Comparison of ENCODE assay signal across 9 cellular contexts in genomic region chr6:116016846-116017545, GRCh38. TPM values are rescaled to one million over a fixed set of nuclear protein-coding genes. Genes with fewer than 3 reads are reported as not detected.
DNase-seq lines count a peak whose midpoint lies in the region; ATAC-seq, FAIRE-seq and TF ChIP-seq lines count a peak whose summit lies in the region.
"Had no signal": no experiment of that assay in that cellular context is flagged by ENCODE, and none has a peak within 500 bp of the region (broad histone marks: within the 10 kb centered on the region; RNA-seq: fewer than 3 reads in every experiment).

No MANE protein-coding gene starts in this region.

- peaks cover 36% of the 10 kb centered on the region for H3K27me3 Mint-ChIP-seq in activated CD4-positive, alpha-beta T cell treated with anti-CD3 and anti-CD28 coated beads, Interleukin-2, amount 10 ng/mL, durations not matched to agents 7 days and 5 days

- H4K20me1 ChIP-seq in PC-3 (ENCODE audit: low read length), result no peaks in the 10 kb centered on the region
- no peaks in the 10 kb centered on the region for H4K20me1 ChIP-seq in keratinocyte (ENCODE audit: control insufficient read depth, extremely low read depth, insufficient read depth, low read length)

- no peaks in the 10 kb centered on the region for H3K9me1 ChIP-seq in keratinocyte (ENCODE audit: control insufficient read depth, extremely low read depth, insufficient read depth, low read length)

- dilution Hi-C loops in keratinocyte (cut with MboI; ENCODE audit: extremely low pct_ligation_motif_present, low sequenced_read_pairs), result no loop called here

- CTCF ChIA-PET in A673 (lab: Charles Lee) (no interaction called here), PC-3 (lab: Charles Lee) (no interaction called here)
- CTCF ChIA-PET in activated CD4-positive, alpha-beta T cell treated with anti-CD3 and anti-CD28 coated beads, Interleukin-2, amount 10 ng/mL, durations not matched to agents 7 days and 5 days (lab: Charles Lee), result no interaction called here

- no peaks in the 10 kb centered on the region for H3K9me2 ChIP-seq in PC-3 (replicated peaks; ENCODE audit: low read length)

- H3K9me3 ChIP-seq in A673 (ENCODE audit: low read depth, low read length, poor library complexity, severe bottlenecking) (no peaks in the 10 kb centered on the region), PC-3 (ENCODE audit: low read length) (no peaks in the 10 kb centered on the region), keratinocyte (ENCODE audit: control insufficient read depth, low read depth, low read length) (no peaks in the 10 kb centered on the region)

- POLR2A ChIA-PET in A673 (lab: Charles Lee; ENCODE audit: low non-redundant PET) (no interaction called here), PC-3 (lab: Charles Lee; ENCODE audit: unreplicated experiment) (no interaction called here)
- POLR2A ChIA-PET in activated CD4-positive, alpha-beta T cell treated with anti-CD3 and anti-CD28 coated beads, Interleukin-2, amount 10 ng/mL, durations not matched to agents 7 days and 5 days (lab: Charles Lee), result no interaction called here

- intact Hi-C loops in A673 (cut with micrococcal nuclease; ENCODE audit: unreplicated experiment), result no loop called here
- intact Hi-C loops in PC-3 (cut with micrococcal nuclease), result no loop called here

- H3K27me3 ChIP-seq in A673 (replicated peaks; ENCODE audit: insufficient read depth, low read depth, low read length, poor library complexity) (no peaks in the 10 kb centered on the region), PC-3 (ENCODE audit: low read length) (no peaks in the 10 kb centered on the region), keratinocyte (ENCODE audit: control insufficient read depth, extremely low read depth, insufficient read depth, low read length) (no peaks in the 10 kb centered on the region)

- no peak overlapping the region for H3K27ac Mint-ChIP-seq in activated CD4-positive, alpha-beta T cell treated with anti-CD3 and anti-CD28 coated beads, Interleukin-2, amount 10 ng/mL, durations not matched to agents 7 days and 5 days

- H3K4me1 Mint-ChIP-seq in activated CD4-positive, alpha-beta T cell treated with anti-CD3 and anti-CD28 coated beads, Interleukin-2, amount 10 ng/mL, durations not matched to agents 7 days and 5 days, result no peaks in the 10 kb centered on the region

- peaks cover 42% of the 10 kb centered on the region for H3K4me1 ChIP-seq in A673 (ENCODE audit: insufficient read depth, low read length, poor library complexity, severe bottlenecking)
- peaks cover 39% of the 10 kb centered on the region for H3K4me1 ChIP-seq in PC-3 (ENCODE audit: insufficient read depth, low read length)
- peaks cover 44% of the 10 kb centered on the region for H3K4me1 ChIP-seq in keratinocyte (ENCODE audit: control insufficient read depth, extremely low read depth, insufficient read depth, low read length)

- H3K4me3 Mint-ChIP-seq in activated CD4-positive, alpha-beta T cell treated with anti-CD3 and anti-CD28 coated beads, Interleukin-2, amount 10 ng/mL, durations not matched to agents 7 days and 5 days, result no peak overlapping the region
- H3K4me3 Mint-ChIP-seq: H9 had no signal

- TF ChIP-seq CTCF in A673 (conservative IDR thresholded peaks at IDR 0.05; ENCODE audit: low read depth, low read length) (no peak), PC-3 (conservative IDR thresholded peaks at IDR 0.05; ENCODE audit: low read depth, low read length) (no peak), keratinocyte (optimal IDR thresholded peaks at IDR 0.05 in 1 of 3, IDR thresholded peaks at IDR 0.05 in 1 of 3, conservative IDR thresholded peaks at IDR 0.05 in 1 of 3; ENCODE audit: extremely low read depth in 1 of 3, insufficient read depth in 2 of 3, low read length in 3 of 3) (no peak)

- no peak overlapping the region for H2AFZ ChIP-seq in PC-3 (ENCODE audit: low read length)
- peak overlapping the region; percentile 18 for H2AFZ ChIP-seq in keratinocyte (ENCODE audit: control insufficient read depth, low read length)

- H3K36me3 ChIP-seq in A673 (ENCODE audit: insufficient read depth, low read length, poor library complexity, severe bottlenecking) (no peaks in the 10 kb centered on the region), PC-3 (ENCODE audit: low read depth, low read length) (no peaks in the 10 kb centered on the region), keratinocyte (ENCODE audit: control insufficient read depth in 2 of 2, extremely low read depth in 1 of 2, insufficient read depth in 2 of 2, low read length in 2 of 2) (no peaks in the 10 kb centered on the region)

- BruUV-seq in A673 (replicated peaks; lab: Mats Ljungman, UMichigan) (no TSS peak), PC-3 (replicated peaks; lab: Mats Ljungman, UMichigan) (no TSS peak)

- no peaks in the 10 kb centered on the region for H3K9me3 Mint-ChIP-seq in activated CD4-positive, alpha-beta T cell treated with anti-CD3 and anti-CD28 coated beads, Interleukin-2, amount 10 ng/mL, durations not matched to agents 7 days and 5 days
- H3K9me3 Mint-ChIP-seq: H9 had no signal

- no peaks in the 10 kb centered on the region for H3F3A ChIP-seq in PC-3 (ENCODE audit: low read length, unreplicated experiment)

- ATAC-seq in GM21423 (IDR thresholded peaks at IDR 0.05; ENCODE audit: unreplicated experiment), result peak; percentile 26
- peak; percentile 65 for ATAC-seq in PC-3
- no peak for ATAC-seq in GM21723 (IDR thresholded peaks at IDR 0.05; ENCODE audit: unreplicated experiment)

- no peak overlapping the region for H3K4me3 ChIP-seq in A673 (ENCODE audit: low read depth, low read length, poor library complexity, severe bottlenecking)
- no peak overlapping the region for H3K4me3 ChIP-seq in PC-3 (ENCODE audit: low read length)
- peak overlapping the region in 2 of 3 experiments; percentile 2 to 18 for H3K4me3 ChIP-seq in keratinocyte (ENCODE audit: control insufficient read depth in 2 of 3, extremely low read depth in 1 of 3, insufficient read depth in 2 of 3, low read depth in 1 of 3, low read length in 3 of 3)

- H3K4me2 ChIP-seq in PC-3 (ENCODE audit: low read length) (peak overlapping the region; percentile 36), keratinocyte (ENCODE audit: control insufficient read depth, extremely low read depth, insufficient read depth, low read depth, low read length) (peak overlapping the region; percentile 61)

- no peaks in the 10 kb centered on the region for H3K36me3 Mint-ChIP-seq in activated CD4-positive, alpha-beta T cell treated with anti-CD3 and anti-CD28 coated beads, Interleukin-2, amount 10 ng/mL, durations not matched to agents 7 days and 5 days (ENCODE audit: low read depth)

- H3K9ac ChIP-seq in PC-3 (ENCODE audit: low read length) (no peak overlapping the region), keratinocyte (ENCODE audit: control insufficient read depth, extremely low read depth, insufficient read depth, low read length) (peak overlapping the region; percentile 48)

- DNase-seq in A673 (ENCODE audit: low spot score) (no peak), PC-3 (peak; percentile 38), keratinocyte (ENCODE audit: low read depth, low spot score) (no peak), KG1 (lab: John Stamatoyannopoulos, UW) (no peak)
- no peak for DNase-seq in activated T-cell treated with anti-CD3 and anti-CD28 coated beads, Interleukin-2, amount 50 U/mL, for 1 hour
- DNase-seq in activated CD4-positive, alpha-beta T cell treated with anti-CD3 and anti-CD28 coated beads, Interleukin-2, amount 10 ng/mL, durations not matched to agents 7 days and 5 days, result no peak
- DNase-seq: H9 had no signal

- H3K27ac ChIP-seq in A673 (ENCODE audit: low read depth, low read length, poor library complexity, severe bottlenecking) (peak overlapping the region; percentile 18), PC-3 (ENCODE audit: low read length) (no peak overlapping the region), keratinocyte (ENCODE audit: control insufficient read depth, insufficient read depth, low read length) (peak overlapping the region; percentile 37)

- FAIRE-seq in keratinocyte (lab: Jason Lieb, UNC), result peak; percentile 39

- no peaks in the 10 kb centered on the region for H3K79me2 ChIP-seq in PC-3 (ENCODE audit: low read length)
- H3K79me2 ChIP-seq in keratinocyte (ENCODE audit: control insufficient read depth, insufficient read depth, low read length), result peaks cover 5% of the 10 kb centered on the region

RNA-seq across cellular contexts. Expression of gene FRK, which starts 43.7 kb away (rescaled TPM):
- total RNA-seq in A673 (2021), result 10.0 and 12.3 TPM in 2 replicates
- 0.46 and 0.66 TPM in 2 replicates for total RNA-seq in PC-3 (2014; rRNA removed)
- 1.9 to 2.4 TPM (median 2.4 TPM) in 3 replicates for polyA plus RNA-seq in keratinocyte
- 0.52 TPM for polyA plus RNA-seq in keratinocyte (2011; ENCODE audit: low read depth)
- 0.87 and 1.8 TPM in 2 replicates for polyA plus RNA-seq in keratinocyte (2011; cell fraction: cytosol; rRNA removed)
- polyA plus RNA-seq in keratinocyte (2011; cell fraction: nucleus; rRNA removed), result 2.5 and 3.5 TPM in 2 replicates
- 0.72 and 1.2 TPM in 2 replicates for polyA plus RNA-seq in keratinocyte (2012; ENCODE audit: low replicate concordance)
- 3.8 to 8.4 TPM (median 8.0 TPM) in 3 replicates for polyA minus RNA-seq in keratinocyte
- polyA minus RNA-seq in keratinocyte (2011; cell fraction: cytosol; rRNA and poly(A)+ RNA removed), result 4.4 TPM
- 9.5 and 15.5 TPM in 2 replicates for polyA minus RNA-seq in keratinocyte (2011; cell fraction: nucleus; rRNA and poly(A)+ RNA removed)
- under 1 TPM; 0.02 TPM for total RNA-seq in activated CD4-positive, alpha-beta T cell treated with anti-CD3 and anti-CD28 coated beads, Interleukin-2, amount 10 ng/mL, durations not matched to agents 7 days and 5 days

Comparison
In these comparisons a context has a peak if more than half of its experiments do, and no peak if none do; other contexts are left out.
1. H3K4me3 ChIP-seq: peak in keratinocyte (2 of 3); none in A673 (single experiment) and PC-3 (single experiment).